Comparison of ENCODE assay signal across 33 cellular contexts in the genomic region with DNA sequence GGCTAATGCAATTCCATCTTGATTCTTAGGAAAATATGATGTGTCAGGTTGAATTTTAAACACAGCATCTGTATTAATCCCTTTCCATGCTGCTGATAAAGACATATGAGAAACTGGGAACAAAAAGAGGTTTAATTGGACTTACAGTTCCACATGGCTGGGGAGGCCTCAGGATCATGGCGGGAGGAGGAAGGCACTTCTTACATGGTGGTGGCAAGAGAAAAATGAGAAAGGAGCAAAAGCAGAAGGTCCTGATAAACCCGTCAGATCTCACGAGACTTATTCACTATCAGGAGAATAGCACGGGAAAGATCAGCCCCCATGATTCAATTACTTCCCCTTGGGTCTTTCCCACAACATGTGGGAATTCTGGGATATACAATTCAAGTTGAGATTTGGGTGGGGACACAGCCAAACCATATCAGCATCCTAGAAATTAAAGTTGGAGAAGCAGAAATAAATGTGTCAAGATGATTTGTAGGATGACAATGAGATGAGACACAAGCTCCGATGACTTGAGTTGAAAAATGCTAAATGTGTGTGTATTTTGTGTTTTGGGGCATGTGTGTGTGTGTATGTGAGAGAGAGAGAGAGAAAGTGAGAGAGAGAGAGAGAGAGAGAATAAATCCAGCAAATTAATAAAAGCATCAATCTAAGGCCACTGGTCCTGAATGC. TPM values are rescaled to one million over a fixed set of nuclear protein-coding genes. Genes with fewer than 3 reads are reported as not detected.
"Had no signal": no experiment of that assay in that cellular context is flagged by ENCODE, and none has a peak within 500 bp of the region (broad histone marks: within the 10 kb centered on the region; RNA-seq: fewer than 3 reads in every experiment).

No MANE protein-coding gene starts in this region.

- H3K4me1 ChIP-seq: colonic mucosa, right lobe of liver, vagina had no signal

- H3K9me3 ChIP-seq: adrenal gland, ascending aorta, colonic mucosa, ovary, right lobe of liver, upper lobe of left lung, vagina had no signal

- H3K36me3 ChIP-seq: adrenal gland, ascending aorta, cardiac muscle cell, colonic mucosa, ovary, right lobe of liver, upper lobe of left lung, vagina, WERI-Rb-1 had no signal

- H3K27me3 ChIP-seq: adrenal gland, ascending aorta, cardiac muscle cell, colonic mucosa, ovary, right lobe of liver, upper lobe of left lung, vagina had no signal

- ATAC-seq: activated CD4-positive, CD25-positive, alpha-beta regulatory T cell treated with anti-CD3 and anti-CD28 coated beads, Interleukin-2, amount 50 U/mL, for 24 hours; naive thymus-derived CD4-positive, alpha-beta T cell; right lobe of liver; stimulated activated effector memory CD8-positive, alpha-beta T cell treated with anti-CD3 and anti-CD28 coated beads, Interleukin-12 subunit alpha, Interleukin-12 subunit beta, amount 100 ng/mL, for 72 hours; stimulated activated naive CD8-positive, alpha-beta T cell treated with anti-CD3 and anti-CD28 coated beads, Interleukin-15, amount 100 ng/mL, for 72 hours had no signal

- H3K27ac ChIP-seq: adrenal gland, ascending aorta, cardiac muscle cell, colonic mucosa, ovary, right lobe of liver, skin epidermis, upper lobe of left lung, vagina, WERI-Rb-1 had no signal

- H3K4me3 ChIP-seq: adrenal gland, ascending aorta, cardiac muscle cell, colonic mucosa, ovary, right lobe of liver, skin epidermis, upper lobe of left lung, vagina had no signal

- DNase-seq: activated CD4-positive, alpha-beta memory T cell treated with anti-CD3 and anti-CD28 coated beads for 36 hours; activated CD4-positive, alpha-beta T cell treated with anti-CD3 and anti-CD28 coated beads for 48 hours; activated CD8-positive, alpha-beta memory T cell treated with anti-CD3 and anti-CD28 coated beads, Interleukin-2, amount 50 U/mL, for 4 hours; activated effector memory CD4-positive, alpha-beta T cell treated with anti-CD3 and anti-CD28 coated beads, Interleukin-2, amount 50 U/mL, for 16 hours; activated naive CD4-positive, alpha-beta T cell treated with anti-CD3 and anti-CD28 coated beads for 36 hours; activated naive CD8-positive, alpha-beta T cell treated with anti-CD3 and anti-CD28 coated beads for 36 hours; activated T-cell treated with anti-CD3 and anti-CD28 coated beads, Interleukin-2, amount 50 U/mL, for 1 hour; adrenal gland; cerebellar nuclear complex; colonic mucosa; effector memory CD4-positive, alpha-beta T cell; foreskin fibroblast; head of caudate nucleus; hypothalamus; midbrain; naive thymus-derived CD4-positive, alpha-beta T cell; ovary; right lobe of liver; stimulated activated CD4-positive, alpha-beta T cell treated with anti-CD3 and anti-CD28 coated beads, Interleukin-4, amount 100 ng/mL, for 24 hours; stimulated activated naive CD8-positive, alpha-beta T cell treated with anti-CD3 and anti-CD28 coated beads, Interleukin-15, amount 100 ng/mL, for 72 hours; substantia nigra; upper lobe of left lung; WERI-Rb-1 had no signal

RNA-seq across cellular contexts. Expression of gene ANKRD55, which starts 48.5 kb away (rescaled TPM):
- total RNA-seq: activated CD8-positive, alpha-beta memory T cell treated with anti-CD3 and anti-CD28 coated beads for 36 hours; ascending aorta; cardiac muscle cell; colonic mucosa; kidney epithelial cell; progenitor cell of endocrine pancreas; renal cortical epithelial cell had no signal
